13 cellular contexts compared by ENCODE assay signal in genomic region chr2:176582183-176582582, GRCh38.
"Had no signal": no experiment of that assay in that cellular context is flagged by ENCODE, and none has a peak within 500 bp of the region (broad histone marks: within the 10 kb centered on the region; RNA-seq: fewer than 3 reads in every experiment).

No MANE protein-coding gene starts in this region.

- H3K36me3 Mint-ChIP-seq: activated naive CD4-positive, alpha-beta T cell treated with anti-CD3 and anti-CD28 coated beads, Interleukin-2, amount 50 U/mL, for 24 hours; natural killer cell had no signal

- DNase-seq: activated CD4-positive, alpha-beta T cell treated with anti-CD3 and anti-CD28 coated beads, Interleukin-2, amount 10 ng/mL, durations not matched to agents 7 days and 5 days; activated CD4-positive, CD25-positive, alpha-beta regulatory T cell; activated effector memory CD4-positive, alpha-beta T cell treated with Interleukin-2 at 50 U/mL for 16 hours; hippocampal formation; lower lobe of right lung; mucosa of descending colon; natural killer cell; stimulated activated CD4-positive, alpha-beta T cell treated with anti-CD3 and anti-CD28 coated beads, Interleukin-15, amount 100 ng/mL, for 24 hours; stimulated activated CD4-positive, alpha-beta T cell treated with anti-CD3 and anti-CD28 coated beads, Interleukin-4, amount 100 ng/mL, for 24 hours had no signal

- H3K4me1 ChIP-seq: breast epithelium, lower lobe of right lung had no signal

- H3K4me1 Mint-ChIP-seq: activated naive CD4-positive, alpha-beta T cell treated with anti-CD3 and anti-CD28 coated beads, Interleukin-2, amount 50 U/mL, for 24 hours; natural killer cell had no signal

- H3K36me3 ChIP-seq: breast epithelium, lower lobe of right lung had no signal

- H3K4me3 ChIP-seq: breast epithelium, lower lobe of right lung, mucosa of descending colon had no signal

- H3K9me3 ChIP-seq: breast epithelium, lower lobe of right lung, mucosa of descending colon had no signal

- H3K27ac ChIP-seq: breast epithelium, lower lobe of right lung had no signal

- H3K4me3 Mint-ChIP-seq: activated CD4-positive, alpha-beta T cell treated with anti-CD3 and anti-CD28 coated beads, Interleukin-2, amount 10 ng/mL, durations not matched to agents 7 days and 5 days; activated naive CD4-positive, alpha-beta T cell treated with anti-CD3 and anti-CD28 coated beads, Interleukin-2, amount 50 U/mL, for 24 hours; natural killer cell; stimulated activated naive CD8-positive, alpha-beta T cell treated with anti-CD3 and anti-CD28 coated beads, Interleukin-15, Interleukin-2, amounts not matched to agents 100 ng/mL and 50 ng/mL, for 24 hours had no signal

- H3K27me3 ChIP-seq: breast epithelium had no signal

- ATAC-seq: esophagus mucosa, lower lobe of right lung, natural killer cell had no signal

- H3K9me3 Mint-ChIP-seq: activated CD4-positive, alpha-beta T cell treated with anti-CD3 and anti-CD28 coated beads, Interleukin-2, amount 10 ng/mL, durations not matched to agents 7 days and 5 days; activated naive CD4-positive, alpha-beta T cell treated with anti-CD3 and anti-CD28 coated beads, Interleukin-2, amount 50 U/mL, for 24 hours; natural killer cell had no signal

- H3K27ac Mint-ChIP-seq: activated CD4-positive, alpha-beta T cell treated with anti-CD3 and anti-CD28 coated beads, Interleukin-2, amount 10 ng/mL, durations not matched to agents 7 days and 5 days; activated naive CD4-positive, alpha-beta T cell treated with anti-CD3 and anti-CD28 coated beads, Interleukin-2, amount 50 U/mL, for 24 hours; natural killer cell; stimulated activated naive CD8-positive, alpha-beta T cell treated with anti-CD3 and anti-CD28 coated beads, Interleukin-15, Interleukin-2, amounts not matched to agents 100 ng/mL and 50 ng/mL, for 24 hours had no signal
